ENCODE assay signal across 8 cellular contexts in the genomic region with DNA sequence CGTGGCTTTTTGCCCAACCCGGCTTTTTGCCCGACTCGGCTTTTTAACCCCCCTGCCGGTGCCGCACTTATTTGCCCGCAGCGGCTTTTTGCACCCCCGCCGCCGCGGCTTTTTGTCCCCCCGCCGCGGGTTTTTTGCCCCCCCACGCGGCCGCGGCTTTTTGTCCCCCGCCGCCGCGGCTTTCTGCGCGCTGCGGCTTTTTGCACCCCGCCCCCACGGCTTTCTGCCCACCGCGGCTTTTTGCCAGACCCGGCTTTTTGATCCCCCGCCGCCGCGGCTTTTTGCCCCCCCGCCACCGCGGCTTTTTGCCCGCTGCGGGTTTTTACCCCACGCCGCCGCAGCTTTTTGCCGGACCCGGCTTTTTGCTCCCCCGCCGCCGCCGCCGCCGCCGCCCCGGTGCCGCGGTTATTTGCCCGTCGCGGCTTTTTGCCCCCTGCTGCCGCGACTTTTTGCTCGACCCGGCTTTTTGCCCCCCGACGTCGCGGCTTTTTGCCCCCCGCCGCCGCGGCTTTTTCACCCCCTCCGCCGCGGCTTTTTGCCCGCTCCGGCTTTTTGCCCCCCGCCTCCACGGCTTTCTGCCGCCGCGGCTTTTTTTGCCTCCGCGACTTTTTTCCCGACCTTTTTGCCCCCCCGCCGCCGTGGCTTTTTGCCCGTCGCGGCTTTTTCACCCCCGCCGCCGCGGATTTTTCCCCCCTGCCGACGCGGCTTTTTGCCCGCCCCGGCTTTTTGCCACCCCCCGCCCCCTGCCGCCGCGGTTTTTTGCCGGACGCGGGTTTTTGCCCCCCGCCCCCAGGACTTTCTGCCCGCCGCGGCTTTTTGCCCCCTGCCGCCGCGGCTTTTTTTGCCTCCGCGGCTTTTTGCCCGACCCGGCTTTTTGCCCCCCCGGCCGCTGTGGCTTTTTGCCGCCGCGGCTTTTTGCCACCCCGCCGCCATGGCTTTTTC.
DNase-seq lines count a peak whose midpoint lies in the region; ATAC-seq, FAIRE-seq and TF ChIP-seq lines count a peak whose summit lies in the region.

No MANE protein-coding gene starts in this region.

- DNase-seq in stimulated activated CD4-positive, alpha-beta T cell treated with anti-CD3 and anti-CD28 coated beads, Interleukin-12 subunit alpha, Interleukin-12 subunit beta, amount 100 ng/mL, for 4 hours = peak; percentile 17
- DNase-seq in stimulated activated CD4-positive, alpha-beta T cell treated with anti-CD3 and anti-CD28 coated beads, Interleukin-2, amount 100 ng/mL, for 48 hours = no peak
- peak; percentile 57 to 88 for DNase-seq in left lung
- peak; percentile 56 for DNase-seq in urothelium cell line (ENCODE audit: low spot score)
- no peak for DNase-seq in NCI-H524 treated with DMSO at 0.1 percent for 48 hours (lab: John Stamatoyannopoulos, UW)

- peaks cover 22 to 61% of the 10 kb centered on the region in 2 donors for H3K27me3 ChIP-seq in left lung

- H3K27me3 Mint-ChIP-seq in brain = peaks cover 51% of the 10 kb centered on the region

- intact Hi-C loops in left lung (cut with DNase I) = no loop called here

- ATAC-seq in left lung = peak; percentile 13
- no peak for ATAC-seq in GM18517 (IDR thresholded peaks at IDR 0.05; ENCODE audit: unreplicated experiment)
- ATAC-seq in GM19023 (IDR thresholded peaks at IDR 0.05; ENCODE audit: unreplicated experiment) = no peak

- no peaks in the 10 kb centered on the region for H3K36me3 Mint-ChIP-seq in brain

- peaks cover 9% of the 10 kb centered on the region for H3K4me1 Mint-ChIP-seq in brain

- no peaks in the 10 kb centered on the region for H3K36me3 ChIP-seq in left lung

- H3K4me1 ChIP-seq in left lung = peaks cover 8 to 12% of the 10 kb centered on the region in 2 donors

- TF ChIP-seq CTCF in brain (conservative IDR thresholded peaks at IDR 0.05) = no peak
- TF ChIP-seq CTCF in left lung (IDR thresholded peaks at IDR 0.05) = no peak

- H3K9me3 ChIP-seq in left lung = no peaks in the 10 kb centered on the region

- H3K4me3 ChIP-seq in left lung = peak overlapping the region; percentile 23 to 39

- peak overlapping the region in 3 of 5 experiments; percentile 48 to 86 (median 62) for H3K4me3 Mint-ChIP-seq in brain

- FAIRE-seq in urothelium cell line (lab: Jason Lieb, UNC) = no peak

- H3K27ac ChIP-seq in left lung = no peak overlapping the region

- H3K27ac Mint-ChIP-seq in brain = no peak overlapping the region

- peaks cover 4 to 27% (median 8%) of the 10 kb centered on the region in 5 experiments for H3K9me3 Mint-ChIP-seq in brain

Comparison
In these comparisons a context has a peak if more than half of its experiments do, and no peak if none do; other contexts are left out.
1. DNase-seq: peak in stimulated activated CD4-positive, alpha-beta T cell treated with anti-CD3 and anti-CD28 coated beads, Interleukin-12 subunit alpha, Interleukin-12 subunit beta, amount 100 ng/mL, for 4 hours (single experiment), left lung (2 of 2) and urothelium cell line (single experiment); none in stimulated activated CD4-positive, alpha-beta T cell treated with anti-CD3 and anti-CD28 coated beads, Interleukin-2, amount 100 ng/mL, for 48 hours (0 of 2) and NCI-H524 treated with DMSO at 0.1 percent for 48 hours (single experiment).